In the genomic region with DNA sequence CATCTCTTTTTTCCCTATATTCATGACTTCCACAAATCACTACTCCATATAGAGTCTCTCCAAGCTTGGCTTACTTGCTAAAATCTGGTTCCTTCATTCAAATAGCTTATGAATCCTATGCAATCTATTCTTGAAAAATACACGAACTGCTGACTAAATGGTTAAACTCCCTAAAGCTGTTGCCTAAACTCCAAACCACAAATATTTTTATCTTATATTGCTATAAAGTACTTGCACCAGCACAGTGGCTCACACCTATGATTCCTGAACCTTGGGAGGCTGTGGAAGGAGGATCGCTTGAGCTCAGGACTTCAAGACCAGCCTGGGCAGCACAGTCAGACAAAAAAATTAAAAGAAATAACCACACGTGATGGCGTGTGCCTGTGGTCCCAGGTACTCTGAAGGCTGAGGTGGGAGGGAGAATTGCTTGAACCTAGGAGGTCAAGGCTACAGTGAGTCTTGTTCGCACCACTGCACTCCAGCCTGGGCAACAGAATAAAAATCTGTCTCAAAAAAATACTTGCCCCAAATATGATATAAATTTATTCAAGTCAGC, we compare ENCODE assay signal across 1 cellular context.
A peak's percentile ranks its signal among the peaks of the same experiment; 100 is the strongest.
TF ChIP-seq lines count a peak whose summit lies in the region.

No MANE protein-coding gene starts in this region.

TF ChIP-seq in K562, 482 proteins besides CTCF, POLR2A, EP300 and RAD21:
- TF ChIP-seq RCOR1 (IDR thresholded peaks at IDR 0.05; ENCODE audit: borderline replicate concordance in 1 of 2, low read depth in 2 of 2, low read length in 2 of 2) = peak in 1 of 2 experiments; percentile 46; a peak in 1 of 4 replicates
- TF ChIP-seq ZNF384 (IDR thresholded peaks at IDR 0.05; ENCODE audit: low read depth, low read length) = no peak
- TF ChIP-seq ASH1L (IDR thresholded peaks at IDR 0.05; ENCODE audit: borderline replicate concordance, low read depth, partially characterized antibody) = no peak
- TF ChIP-seq HDAC1 (IDR thresholded peaks at IDR 0.05) = peak in 1 of 2 experiments; percentile 40; a peak in 1 of 4 replicates
- TF ChIP-seq, protein P1, sequence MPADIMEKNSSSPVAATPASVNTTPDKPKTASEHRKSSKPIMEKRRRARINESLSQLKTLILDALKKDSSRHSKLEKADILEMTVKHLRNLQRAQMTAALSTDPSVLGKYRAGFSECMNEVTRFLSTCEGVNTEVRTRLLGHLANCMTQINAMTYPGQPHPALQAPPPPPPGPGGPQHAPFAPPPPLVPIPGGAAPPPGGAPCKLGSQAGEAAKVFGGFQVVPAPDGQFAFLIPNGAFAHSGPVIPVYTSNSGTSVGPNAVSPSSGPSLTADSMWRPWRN (IDR thresholded peaks at IDR 0.05; ENCODE audit: low read depth) = peak; percentile 89
- TF ChIP-seq ATF1 (CRISPR knock-in tag; IDR thresholded peaks at IDR 0.05) = no peak
- no peak for TF ChIP-seq ATF1 (tag; IDR thresholded peaks at IDR 0.05)
- TF ChIP-seq FOXK1 (CRISPR knock-in tag; IDR thresholded peaks at IDR 0.05; ENCODE audit: borderline replicate concordance) = no peak
- TF ChIP-seq, protein P2, sequence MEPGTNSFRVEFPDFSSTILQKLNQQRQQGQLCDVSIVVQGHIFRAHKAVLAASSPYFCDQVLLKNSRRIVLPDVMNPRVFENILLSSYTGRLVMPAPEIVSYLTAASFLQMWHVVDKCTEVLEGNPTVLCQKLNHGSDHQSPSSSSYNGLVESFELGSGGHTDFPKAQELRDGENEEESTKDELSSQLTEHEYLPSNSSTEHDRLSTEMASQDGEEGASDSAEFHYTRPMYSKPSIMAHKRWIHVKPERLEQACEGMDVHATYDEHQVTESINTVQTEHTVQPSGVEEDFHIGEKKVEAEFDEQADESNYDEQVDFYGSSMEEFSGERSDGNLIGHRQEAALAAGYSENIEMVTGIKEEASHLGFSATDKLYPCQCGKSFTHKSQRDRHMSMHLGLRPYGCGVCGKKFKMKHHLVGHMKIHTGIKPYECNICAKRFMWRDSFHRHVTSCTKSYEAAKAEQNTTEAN (CRISPR knock-in tag; IDR thresholded peaks at IDR 0.05) = no peak
- TF ChIP-seq BHLHE40 (IDR thresholded peaks at IDR 0.05; ENCODE audit: low read length) = peak; percentile 68
- TF ChIP-seq, protein P3, sequence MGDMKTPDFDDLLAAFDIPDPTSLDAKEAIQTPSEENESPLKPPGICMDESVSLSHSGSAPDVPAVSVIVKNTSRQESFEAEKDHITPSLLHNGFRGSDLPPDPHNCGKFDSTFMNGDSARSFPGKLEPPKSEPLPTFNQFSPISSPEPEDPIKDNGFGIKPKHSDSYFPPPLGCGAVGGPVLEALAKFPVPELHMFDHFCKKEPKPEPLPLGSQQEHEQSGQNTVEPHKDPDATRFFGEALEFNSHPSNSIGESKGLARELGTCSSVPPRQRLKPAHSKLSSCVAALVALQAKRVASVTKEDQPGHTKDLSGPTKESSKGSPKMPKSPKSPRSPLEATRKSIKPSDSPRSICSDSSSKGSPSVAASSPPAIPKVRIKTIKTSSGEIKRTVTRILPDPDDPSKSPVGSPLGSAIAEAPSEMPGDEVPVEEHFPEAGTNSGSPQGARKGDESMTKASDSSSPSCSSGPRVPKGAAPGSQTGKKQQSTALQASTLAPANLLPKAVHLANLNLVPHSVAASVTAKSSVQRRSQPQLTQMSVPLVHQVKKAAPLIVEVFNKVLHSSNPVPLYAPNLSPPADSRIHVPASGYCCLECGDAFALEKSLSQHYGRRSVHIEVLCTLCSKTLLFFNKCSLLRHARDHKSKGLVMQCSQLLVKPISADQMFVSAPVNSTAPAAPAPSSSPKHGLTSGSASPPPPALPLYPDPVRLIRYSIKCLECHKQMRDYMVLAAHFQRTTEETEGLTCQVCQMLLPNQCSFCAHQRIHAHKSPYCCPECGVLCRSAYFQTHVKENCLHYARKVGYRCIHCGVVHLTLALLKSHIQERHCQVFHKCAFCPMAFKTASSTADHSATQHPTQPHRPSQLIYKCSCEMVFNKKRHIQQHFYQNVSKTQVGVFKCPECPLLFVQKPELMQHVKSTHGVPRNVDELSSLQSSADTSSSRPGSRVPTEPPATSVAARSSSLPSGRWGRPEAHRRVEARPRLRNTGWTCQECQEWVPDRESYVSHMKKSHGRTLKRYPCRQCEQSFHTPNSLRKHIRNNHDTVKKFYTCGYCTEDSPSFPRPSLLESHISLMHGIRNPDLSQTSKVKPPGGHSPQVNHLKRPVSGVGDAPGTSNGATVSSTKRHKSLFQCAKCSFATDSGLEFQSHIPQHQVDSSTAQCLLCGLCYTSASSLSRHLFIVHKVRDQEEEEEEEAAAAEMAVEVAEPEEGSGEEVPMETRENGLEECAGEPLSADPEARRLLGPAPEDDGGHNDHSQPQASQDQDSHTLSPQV (IDR thresholded peaks at IDR 0.05) = no peak
- TF ChIP-seq, protein P4, sequence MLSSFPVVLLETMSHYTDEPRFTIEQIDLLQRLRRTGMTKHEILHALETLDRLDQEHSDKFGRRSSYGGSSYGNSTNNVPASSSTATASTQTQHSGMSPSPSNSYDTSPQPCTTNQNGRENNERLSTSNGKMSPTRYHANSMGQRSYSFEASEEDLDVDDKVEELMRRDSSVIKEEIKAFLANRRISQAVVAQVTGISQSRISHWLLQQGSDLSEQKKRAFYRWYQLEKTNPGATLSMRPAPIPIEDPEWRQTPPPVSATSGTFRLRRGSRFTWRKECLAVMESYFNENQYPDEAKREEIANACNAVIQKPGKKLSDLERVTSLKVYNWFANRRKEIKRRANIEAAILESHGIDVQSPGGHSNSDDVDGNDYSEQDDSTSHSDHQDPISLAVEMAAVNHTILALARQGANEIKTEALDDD (IDR thresholded peaks at IDR 0.05) = peak; percentile 19; the same call in 1 of the 2 replicates
- TF ChIP-seq PTRF (tag; IDR thresholded peaks at IDR 0.05) = no peak
- no peak for TF ChIP-seq ZNF263 (CRISPR knock-in tag; IDR thresholded peaks at IDR 0.05; ENCODE audit: borderline replicate concordance)
- TF ChIP-seq NCOR1 (IDR thresholded peaks at IDR 0.05) = no peak
- TF ChIP-seq MXI1 (IDR thresholded peaks at IDR 0.05; ENCODE audit: low read depth, low read length) = no peak
- TF ChIP-seq ZNF121 (CRISPR knock-in tag; conservative IDR thresholded peaks at IDR 0.05) = 0 out of 2 replicates have a peak, but pooled peaks have one; percentile 10
- TF ChIP-seq, protein P5, sequence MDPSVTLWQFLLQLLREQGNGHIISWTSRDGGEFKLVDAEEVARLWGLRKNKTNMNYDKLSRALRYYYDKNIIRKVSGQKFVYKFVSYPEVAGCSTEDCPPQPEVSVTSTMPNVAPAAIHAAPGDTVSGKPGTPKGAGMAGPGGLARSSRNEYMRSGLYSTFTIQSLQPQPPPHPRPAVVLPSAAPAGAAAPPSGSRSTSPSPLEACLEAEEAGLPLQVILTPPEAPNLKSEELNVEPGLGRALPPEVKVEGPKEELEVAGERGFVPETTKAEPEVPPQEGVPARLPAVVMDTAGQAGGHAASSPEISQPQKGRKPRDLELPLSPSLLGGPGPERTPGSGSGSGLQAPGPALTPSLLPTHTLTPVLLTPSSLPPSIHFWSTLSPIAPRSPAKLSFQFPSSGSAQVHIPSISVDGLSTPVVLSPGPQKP (CRISPR knock-in tag; IDR thresholded peaks at IDR 0.05) = no peak
- TF ChIP-seq, protein P6, sequence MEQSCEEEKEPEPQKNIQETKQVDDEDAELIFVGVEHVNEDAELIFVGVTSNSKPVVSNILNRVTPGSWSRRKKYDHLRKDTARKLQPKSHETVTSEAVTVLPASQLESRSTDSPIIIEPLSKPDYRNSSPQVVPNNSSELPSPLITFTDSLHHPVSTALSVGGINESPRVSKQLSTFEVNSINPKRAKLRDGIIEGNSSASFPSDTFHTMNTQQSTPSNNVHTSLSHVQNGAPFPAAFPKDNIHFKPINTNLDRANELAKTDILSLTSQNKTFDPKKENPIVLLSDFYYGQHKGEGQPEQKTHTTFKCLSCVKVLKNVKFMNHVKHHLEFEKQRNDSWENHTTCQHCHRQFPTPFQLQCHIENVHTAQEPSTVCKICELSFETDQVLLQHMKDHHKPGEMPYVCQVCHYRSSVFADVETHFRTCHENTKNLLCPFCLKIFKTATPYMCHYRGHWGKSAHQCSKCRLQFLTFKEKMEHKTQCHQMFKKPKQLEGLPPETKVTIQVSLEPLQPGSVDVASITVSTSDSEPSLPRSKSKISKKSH (CRISPR knock-in tag; IDR thresholded peaks at IDR 0.05) = no peak
- TF ChIP-seq SMAD3 (CRISPR knock-in tag; conservative IDR thresholded peaks at IDR 0.05) = no peak
- TF ChIP-seq DIDO1 (tag; IDR thresholded peaks at IDR 0.05; ENCODE audit: low read depth) = no peak
- no peak for TF ChIP-seq HNRNPH1 (optimal IDR thresholded peaks at IDR 0.05; ENCODE audit: low read depth, low read length)
- TF ChIP-seq, protein P7, sequence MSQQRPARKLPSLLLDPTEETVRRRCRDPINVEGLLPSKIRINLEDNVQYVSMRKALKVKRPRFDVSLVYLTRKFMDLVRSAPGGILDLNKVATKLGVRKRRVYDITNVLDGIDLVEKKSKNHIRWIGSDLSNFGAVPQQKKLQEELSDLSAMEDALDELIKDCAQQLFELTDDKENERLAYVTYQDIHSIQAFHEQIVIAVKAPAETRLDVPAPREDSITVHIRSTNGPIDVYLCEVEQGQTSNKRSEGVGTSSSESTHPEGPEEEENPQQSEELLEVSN (IDR thresholded peaks at IDR 0.05; ENCODE audit: borderline replicate concordance in 1 of 2, extremely low read depth in 1 of 2, insufficient read depth in 1 of 2, insufficient read length in 1 of 2, low read depth in 1 of 2, low read length in 1 of 2, poor library complexity in 1 of 2, severe bottlenecking in 1 of 2) = peak in 1 of 2 experiments; percentile 30
- TF ChIP-seq, protein P8, sequence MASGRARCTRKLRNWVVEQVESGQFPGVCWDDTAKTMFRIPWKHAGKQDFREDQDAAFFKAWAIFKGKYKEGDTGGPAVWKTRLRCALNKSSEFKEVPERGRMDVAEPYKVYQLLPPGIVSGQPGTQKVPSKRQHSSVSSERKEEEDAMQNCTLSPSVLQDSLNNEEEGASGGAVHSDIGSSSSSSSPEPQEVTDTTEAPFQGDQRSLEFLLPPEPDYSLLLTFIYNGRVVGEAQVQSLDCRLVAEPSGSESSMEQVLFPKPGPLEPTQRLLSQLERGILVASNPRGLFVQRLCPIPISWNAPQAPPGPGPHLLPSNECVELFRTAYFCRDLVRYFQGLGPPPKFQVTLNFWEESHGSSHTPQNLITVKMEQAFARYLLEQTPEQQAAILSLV (tag; IDR thresholded peaks at IDR 0.05) = no peak
- no peak for TF ChIP-seq CEBPG (CRISPR knock-in tag; IDR thresholded peaks at IDR 0.05)
- TF ChIP-seq CEBPG (tag; conservative IDR thresholded peaks at IDR 0.05 in 1 of 2, IDR thresholded peaks at IDR 0.05 in 1 of 2) = no peak
- TF ChIP-seq KDM1A (IDR thresholded peaks at IDR 0.05) = peak; percentile 80 to 85
- TF ChIP-seq ZNF444 (CRISPR knock-in tag; IDR thresholded peaks at IDR 0.05) = no peak
- no peak for TF ChIP-seq OTX1 (CRISPR knock-in tag; IDR thresholded peaks at IDR 0.05)
